1 cellular context compared by ENCODE assay signal in the genomic region with DNA sequence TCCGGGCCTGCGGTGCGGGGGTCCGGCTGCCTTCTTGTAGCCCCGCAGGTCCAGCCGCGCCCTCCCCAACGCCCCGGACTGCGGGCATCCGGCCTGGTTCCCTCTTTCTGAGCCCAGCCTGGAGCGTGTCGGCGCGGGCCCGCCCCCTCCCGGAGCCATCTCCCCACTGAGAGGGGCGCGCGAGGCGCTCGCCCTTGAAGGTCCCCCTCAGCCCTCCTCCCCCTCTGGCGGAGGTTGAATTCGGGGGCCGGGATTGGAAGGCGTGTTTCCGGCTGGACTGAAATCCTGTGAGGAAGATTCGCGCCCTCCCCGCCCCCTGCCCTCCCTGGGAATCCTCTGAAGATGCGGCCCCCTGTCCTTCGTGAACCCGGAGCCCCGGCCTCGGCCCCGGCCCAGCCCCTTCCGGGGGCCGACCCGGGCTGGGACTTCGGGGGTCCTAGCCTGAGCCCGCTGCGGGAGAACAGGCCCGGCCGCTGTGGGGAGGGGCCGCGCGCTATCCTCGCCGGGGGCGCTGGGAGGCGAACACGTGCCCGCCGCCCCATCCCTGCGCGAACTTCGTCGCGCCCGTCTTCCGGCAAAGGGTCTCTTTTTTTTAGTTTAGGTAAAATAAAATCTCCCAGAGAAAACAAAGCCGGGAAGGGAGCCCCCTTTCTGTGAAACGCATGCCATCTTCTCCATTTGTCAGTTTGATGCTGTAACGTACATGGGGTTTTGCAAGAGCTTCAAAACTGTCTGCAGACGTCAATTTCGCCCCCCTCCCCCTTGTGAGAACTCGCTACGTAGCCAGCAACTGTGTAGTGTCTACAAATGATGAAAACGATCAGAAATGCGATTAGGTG.
TF ChIP-seq lines count a peak whose summit lies in the region.

No MANE protein-coding gene starts in this region.

TF ChIP-seq in GM12878, 131 proteins besides CTCF, POLR2A, EP300 and RAD21 (continued from another document and continues in another):
- TF ChIP-seq, protein P1, sequence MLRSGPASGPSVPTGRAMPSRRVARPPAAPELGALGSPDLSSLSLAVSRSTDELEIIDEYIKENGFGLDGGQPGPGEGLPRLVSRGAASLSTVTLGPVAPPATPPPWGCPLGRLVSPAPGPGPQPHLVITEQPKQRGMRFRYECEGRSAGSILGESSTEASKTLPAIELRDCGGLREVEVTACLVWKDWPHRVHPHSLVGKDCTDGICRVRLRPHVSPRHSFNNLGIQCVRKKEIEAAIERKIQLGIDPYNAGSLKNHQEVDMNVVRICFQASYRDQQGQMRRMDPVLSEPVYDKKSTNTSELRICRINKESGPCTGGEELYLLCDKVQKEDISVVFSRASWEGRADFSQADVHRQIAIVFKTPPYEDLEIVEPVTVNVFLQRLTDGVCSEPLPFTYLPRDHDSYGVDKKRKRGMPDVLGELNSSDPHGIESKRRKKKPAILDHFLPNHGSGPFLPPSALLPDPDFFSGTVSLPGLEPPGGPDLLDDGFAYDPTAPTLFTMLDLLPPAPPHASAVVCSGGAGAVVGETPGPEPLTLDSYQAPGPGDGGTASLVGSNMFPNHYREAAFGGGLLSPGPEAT (IDR thresholded peaks at IDR 0.05; ENCODE audit: low read depth), result no peak
- TF ChIP-seq SREBF1 (IDR thresholded peaks at IDR 0.05; ENCODE audit: low read length), result no peak
- TF ChIP-seq, protein P2, sequence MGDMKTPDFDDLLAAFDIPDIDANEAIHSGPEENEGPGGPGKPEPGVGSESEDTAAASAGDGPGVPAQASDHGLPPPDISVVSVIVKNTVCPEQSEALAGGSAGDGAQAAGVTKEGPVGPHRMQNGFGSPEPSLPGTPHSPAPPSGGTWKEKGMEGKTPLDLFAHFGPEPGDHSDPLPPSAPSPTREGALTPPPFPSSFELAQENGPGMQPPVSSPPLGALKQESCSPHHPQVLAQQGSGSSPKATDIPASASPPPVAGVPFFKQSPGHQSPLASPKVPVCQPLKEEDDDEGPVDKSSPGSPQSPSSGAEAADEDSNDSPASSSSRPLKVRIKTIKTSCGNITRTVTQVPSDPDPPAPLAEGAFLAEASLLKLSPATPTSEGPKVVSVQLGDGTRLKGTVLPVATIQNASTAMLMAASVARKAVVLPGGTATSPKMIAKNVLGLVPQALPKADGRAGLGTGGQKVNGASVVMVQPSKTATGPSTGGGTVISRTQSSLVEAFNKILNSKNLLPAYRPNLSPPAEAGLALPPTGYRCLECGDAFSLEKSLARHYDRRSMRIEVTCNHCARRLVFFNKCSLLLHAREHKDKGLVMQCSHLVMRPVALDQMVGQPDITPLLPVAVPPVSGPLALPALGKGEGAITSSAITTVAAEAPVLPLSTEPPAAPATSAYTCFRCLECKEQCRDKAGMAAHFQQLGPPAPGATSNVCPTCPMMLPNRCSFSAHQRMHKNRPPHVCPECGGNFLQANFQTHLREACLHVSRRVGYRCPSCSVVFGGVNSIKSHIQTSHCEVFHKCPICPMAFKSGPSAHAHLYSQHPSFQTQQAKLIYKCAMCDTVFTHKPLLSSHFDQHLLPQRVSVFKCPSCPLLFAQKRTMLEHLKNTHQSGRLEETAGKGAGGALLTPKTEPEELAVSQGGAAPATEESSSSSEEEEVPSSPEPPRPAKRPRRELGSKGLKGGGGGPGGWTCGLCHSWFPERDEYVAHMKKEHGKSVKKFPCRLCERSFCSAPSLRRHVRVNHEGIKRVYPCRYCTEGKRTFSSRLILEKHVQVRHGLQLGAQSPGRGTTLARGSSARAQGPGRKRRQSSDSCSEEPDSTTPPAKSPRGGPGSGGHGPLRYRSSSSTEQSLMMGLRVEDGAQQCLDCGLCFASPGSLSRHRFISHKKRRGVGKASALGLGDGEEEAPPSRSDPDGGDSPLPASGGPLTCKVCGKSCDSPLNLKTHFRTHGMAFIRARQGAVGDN (IDR thresholded peaks at IDR 0.05), result peak; percentile 60; the same call in 1 of the 2 replicates
- no peak for TF ChIP-seq RAD51 (IDR thresholded peaks at IDR 0.05)
- TF ChIP-seq ZNF217 (IDR thresholded peaks at IDR 0.05), result no peak
- no peak for TF ChIP-seq ESRRA (IDR thresholded peaks at IDR 0.05; ENCODE audit: low read length)
- TF ChIP-seq, protein P3, sequence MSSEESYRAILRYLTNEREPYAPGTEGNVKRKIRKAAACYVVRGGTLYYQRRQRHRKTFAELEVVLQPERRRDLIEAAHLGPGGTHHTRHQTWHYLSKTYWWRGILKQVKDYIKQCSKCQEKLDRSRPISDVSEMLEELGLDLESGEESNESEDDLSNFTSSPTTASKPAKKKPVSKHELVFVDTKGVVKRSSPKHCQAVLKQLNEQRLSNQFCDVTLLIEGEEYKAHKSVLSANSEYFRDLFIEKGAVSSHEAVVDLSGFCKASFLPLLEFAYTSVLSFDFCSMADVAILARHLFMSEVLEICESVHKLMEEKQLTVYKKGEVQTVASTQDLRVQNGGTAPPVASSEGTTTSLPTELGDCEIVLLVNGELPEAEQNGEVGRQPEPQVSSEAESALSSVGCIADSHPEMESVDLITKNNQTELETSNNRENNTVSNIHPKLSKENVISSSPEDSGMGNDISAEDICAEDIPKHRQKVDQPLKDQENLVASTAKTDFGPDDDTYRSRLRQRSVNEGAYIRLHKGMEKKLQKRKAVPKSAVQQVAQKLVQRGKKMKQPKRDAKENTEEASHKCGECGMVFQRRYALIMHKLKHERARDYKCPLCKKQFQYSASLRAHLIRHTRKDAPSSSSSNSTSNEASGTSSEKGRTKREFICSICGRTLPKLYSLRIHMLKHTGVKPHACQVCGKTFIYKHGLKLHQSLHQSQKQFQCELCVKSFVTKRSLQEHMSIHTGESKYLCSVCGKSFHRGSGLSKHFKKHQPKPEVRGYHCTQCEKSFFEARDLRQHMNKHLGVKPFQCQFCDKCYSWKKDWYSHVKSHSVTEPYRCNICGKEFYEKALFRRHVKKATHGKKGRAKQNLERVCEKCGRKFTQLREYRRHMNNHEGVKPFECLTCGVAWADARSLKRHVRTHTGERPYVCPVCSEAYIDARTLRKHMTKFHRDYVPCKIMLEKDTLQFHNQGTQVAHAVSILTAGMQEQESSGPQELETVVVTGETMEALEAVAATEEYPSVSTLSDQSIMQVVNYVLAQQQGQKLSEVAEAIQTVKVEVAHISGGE (CRISPR knock-in tag; IDR thresholded peaks at IDR 0.05), result no peak
- TF ChIP-seq, protein P4, sequence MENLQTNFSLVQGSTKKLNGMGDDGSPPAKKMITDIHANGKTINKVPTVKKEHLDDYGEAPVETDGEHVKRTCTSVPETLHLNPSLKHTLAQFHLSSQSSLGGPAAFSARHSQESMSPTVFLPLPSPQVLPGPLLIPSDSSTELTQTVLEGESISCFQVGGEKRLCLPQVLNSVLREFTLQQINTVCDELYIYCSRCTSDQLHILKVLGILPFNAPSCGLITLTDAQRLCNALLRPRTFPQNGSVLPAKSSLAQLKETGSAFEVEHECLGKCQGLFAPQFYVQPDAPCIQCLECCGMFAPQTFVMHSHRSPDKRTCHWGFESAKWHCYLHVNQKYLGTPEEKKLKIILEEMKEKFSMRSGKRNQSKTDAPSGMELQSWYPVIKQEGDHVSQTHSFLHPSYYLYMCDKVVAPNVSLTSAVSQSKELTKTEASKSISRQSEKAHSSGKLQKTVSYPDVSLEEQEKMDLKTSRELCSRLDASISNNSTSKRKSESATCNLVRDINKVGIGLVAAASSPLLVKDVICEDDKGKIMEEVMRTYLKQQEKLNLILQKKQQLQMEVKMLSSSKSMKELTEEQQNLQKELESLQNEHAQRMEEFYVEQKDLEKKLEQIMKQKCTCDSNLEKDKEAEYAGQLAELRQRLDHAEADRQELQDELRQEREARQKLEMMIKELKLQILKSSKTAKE (IDR thresholded peaks at IDR 0.05; ENCODE audit: low read depth, poor library complexity, severe bottlenecking), result peak; percentile 73
- no peak for TF ChIP-seq RCOR1 (conservative IDR thresholded peaks at IDR 0.05; ENCODE audit: low read depth, low read length)
- no peak for TF ChIP-seq YBX1 (IDR thresholded peaks at IDR 0.05)
- TF ChIP-seq, protein P5, sequence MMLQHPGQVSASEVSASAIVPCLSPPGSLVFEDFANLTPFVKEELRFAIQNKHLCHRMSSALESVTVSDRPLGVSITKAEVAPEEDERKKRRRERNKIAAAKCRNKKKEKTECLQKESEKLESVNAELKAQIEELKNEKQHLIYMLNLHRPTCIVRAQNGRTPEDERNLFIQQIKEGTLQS (IDR thresholded peaks at IDR 0.05; ENCODE audit: borderline replicate concordance, extremely low read depth, low read depth, low read length), result no peak
- no peak; the same call in 1 of the 2 replicates for TF ChIP-seq LARP7 (IDR thresholded peaks at IDR 0.05)
- no peak for TF ChIP-seq SMARCA5 (IDR thresholded peaks at IDR 0.05)
- no peak for TF ChIP-seq CBX5 (IDR thresholded peaks at IDR 0.05; ENCODE audit: low read depth)
- TF ChIP-seq DPF2 (IDR thresholded peaks at IDR 0.05), result peak; percentile 55
- no peak for TF ChIP-seq ZBED1 (IDR thresholded peaks at IDR 0.05; ENCODE audit: borderline replicate concordance)
- TF ChIP-seq IKZF2 (IDR thresholded peaks at IDR 0.05), result peak in 1 of 2 experiments; percentile 15; a peak in 2 of 4 replicates
- peak; percentile 94 for TF ChIP-seq GATAD2B (conservative IDR thresholded peaks at IDR 0.05; ENCODE audit: low read depth)
- 0 out of 2 replicates have a peak, but pooled peaks have one; percentile 43 for TF ChIP-seq RBBP5 (conservative IDR thresholded peaks at IDR 0.05)
- TF ChIP-seq, protein P6, sequence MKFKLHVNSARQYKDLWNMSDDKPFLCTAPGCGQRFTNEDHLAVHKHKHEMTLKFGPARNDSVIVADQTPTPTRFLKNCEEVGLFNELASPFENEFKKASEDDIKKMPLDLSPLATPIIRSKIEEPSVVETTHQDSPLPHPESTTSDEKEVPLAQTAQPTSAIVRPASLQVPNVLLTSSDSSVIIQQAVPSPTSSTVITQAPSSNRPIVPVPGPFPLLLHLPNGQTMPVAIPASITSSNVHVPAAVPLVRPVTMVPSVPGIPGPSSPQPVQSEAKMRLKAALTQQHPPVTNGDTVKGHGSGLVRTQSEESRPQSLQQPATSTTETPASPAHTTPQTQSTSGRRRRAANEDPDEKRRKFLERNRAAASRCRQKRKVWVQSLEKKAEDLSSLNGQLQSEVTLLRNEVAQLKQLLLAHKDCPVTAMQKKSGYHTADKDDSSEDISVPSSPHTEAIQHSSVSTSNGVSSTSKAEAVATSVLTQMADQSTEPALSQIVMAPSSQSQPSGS (IDR thresholded peaks at IDR 0.05; ENCODE audit: low read length), result peak; percentile 44; the same call in 1 of the 2 replicates
- TF ChIP-seq, protein P7, sequence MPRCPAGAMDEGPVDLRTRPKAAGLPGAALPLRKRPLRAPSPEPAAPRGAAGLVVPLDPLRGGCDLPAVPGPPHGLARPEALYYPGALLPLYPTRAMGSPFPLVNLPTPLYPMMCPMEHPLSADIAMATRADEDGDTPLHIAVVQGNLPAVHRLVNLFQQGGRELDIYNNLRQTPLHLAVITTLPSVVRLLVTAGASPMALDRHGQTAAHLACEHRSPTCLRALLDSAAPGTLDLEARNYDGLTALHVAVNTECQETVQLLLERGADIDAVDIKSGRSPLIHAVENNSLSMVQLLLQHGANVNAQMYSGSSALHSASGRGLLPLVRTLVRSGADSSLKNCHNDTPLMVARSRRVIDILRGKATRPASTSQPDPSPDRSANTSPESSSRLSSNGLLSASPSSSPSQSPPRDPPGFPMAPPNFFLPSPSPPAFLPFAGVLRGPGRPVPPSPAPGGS (IDR thresholded peaks at IDR 0.05; ENCODE audit: borderline replicate concordance, insufficient read depth, low read depth, low read length, poor library complexity, severe bottlenecking), result no peak
- TF ChIP-seq POLR2AphosphoS5 (IDR thresholded peaks at IDR 0.05; ENCODE audit: low read length), result peak; percentile 67
- TF ChIP-seq YY1 (IDR thresholded peaks at IDR 0.05; ENCODE audit: low read depth, low read length), result peak; percentile 7; the same call in 1 of the 2 replicates
- TF ChIP-seq ZNF622 (IDR thresholded peaks at IDR 0.05), result no peak
- no peak for TF ChIP-seq RELA (IDR thresholded peaks at IDR 0.05; ENCODE audit: borderline replicate concordance, partially characterized antibody)
- no peak for TF ChIP-seq CBX3 (IDR thresholded peaks at IDR 0.05; ENCODE audit: borderline replicate concordance, low read depth)
- peak; percentile 33; the same call in 1 of the 2 replicates for TF ChIP-seq SMC3 (IDR thresholded peaks at IDR 0.05; ENCODE audit: borderline replicate concordance, low read length)
- TF ChIP-seq BACH1 (IDR thresholded peaks at IDR 0.05; ENCODE audit: borderline replicate concordance), result no peak; the same call in 1 of the 2 replicates
- TF ChIP-seq ZNF207 (IDR thresholded peaks at IDR 0.05; ENCODE audit: borderline replicate concordance), result no peak
- TF ChIP-seq MTA3 (IDR thresholded peaks at IDR 0.05; ENCODE audit: borderline replicate concordance, low read length), result no peak
- no peak for TF ChIP-seq ASH2L (IDR thresholded peaks at IDR 0.05; ENCODE audit: borderline replicate concordance, low read depth)
- no peak for TF ChIP-seq TCF12 (IDR thresholded peaks at IDR 0.05; ENCODE audit: low read depth, low read length)
- no peak for TF ChIP-seq HDAC2 (IDR thresholded peaks at IDR 0.05)
- TF ChIP-seq ZZZ3 (IDR thresholded peaks at IDR 0.05; ENCODE audit: control insufficient read depth, insufficient read length, low read depth), result no peak
- TF ChIP-seq MXI1 (IDR thresholded peaks at IDR 0.05; ENCODE audit: low read depth, low read length), result peak; percentile 75
- TF ChIP-seq RB1 (IDR thresholded peaks at IDR 0.05; ENCODE audit: borderline replicate concordance), result no peak
- no peak for TF ChIP-seq MYB (IDR thresholded peaks at IDR 0.05; ENCODE audit: borderline replicate concordance, low read depth, low read length)
- TF ChIP-seq BMI1 (IDR thresholded peaks at IDR 0.05; ENCODE audit: borderline replicate concordance), result no peak
- TF ChIP-seq SUPT20H (IDR thresholded peaks at IDR 0.05; ENCODE audit: borderline replicate concordance, control insufficient read depth, low read depth, low read length), result no peak
- TF ChIP-seq PAX5 (IDR thresholded peaks at IDR 0.05; ENCODE audit: borderline replicate concordance, low read depth, low read length), result no peak
- TF ChIP-seq, protein P8, sequence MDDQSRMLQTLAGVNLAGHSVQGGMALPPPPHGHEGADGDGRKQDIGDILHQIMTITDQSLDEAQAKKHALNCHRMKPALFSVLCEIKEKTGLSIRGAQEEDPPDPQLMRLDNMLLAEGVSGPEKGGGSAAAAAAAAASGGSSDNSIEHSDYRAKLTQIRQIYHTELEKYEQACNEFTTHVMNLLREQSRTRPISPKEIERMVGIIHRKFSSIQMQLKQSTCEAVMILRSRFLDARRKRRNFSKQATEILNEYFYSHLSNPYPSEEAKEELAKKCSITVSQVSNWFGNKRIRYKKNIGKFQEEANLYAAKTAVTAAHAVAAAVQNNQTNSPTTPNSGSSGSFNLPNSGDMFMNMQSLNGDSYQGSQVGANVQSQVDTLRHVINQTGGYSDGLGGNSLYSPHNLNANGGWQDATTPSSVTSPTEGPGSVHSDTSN (IDR thresholded peaks at IDR 0.05; ENCODE audit: insufficient replicate concordance, low read depth, low read length), result no peak
- no peak for TF ChIP-seq SRF (IDR thresholded peaks at IDR 0.05; ENCODE audit: low read depth in 2 of 2, low read length in 2 of 2)
- TF ChIP-seq HDGF (IDR thresholded peaks at IDR 0.05), result no peak
- TF ChIP-seq KLF5 (IDR thresholded peaks at IDR 0.05; ENCODE audit: partially characterized antibody), result no peak
- TF ChIP-seq, protein P9, sequence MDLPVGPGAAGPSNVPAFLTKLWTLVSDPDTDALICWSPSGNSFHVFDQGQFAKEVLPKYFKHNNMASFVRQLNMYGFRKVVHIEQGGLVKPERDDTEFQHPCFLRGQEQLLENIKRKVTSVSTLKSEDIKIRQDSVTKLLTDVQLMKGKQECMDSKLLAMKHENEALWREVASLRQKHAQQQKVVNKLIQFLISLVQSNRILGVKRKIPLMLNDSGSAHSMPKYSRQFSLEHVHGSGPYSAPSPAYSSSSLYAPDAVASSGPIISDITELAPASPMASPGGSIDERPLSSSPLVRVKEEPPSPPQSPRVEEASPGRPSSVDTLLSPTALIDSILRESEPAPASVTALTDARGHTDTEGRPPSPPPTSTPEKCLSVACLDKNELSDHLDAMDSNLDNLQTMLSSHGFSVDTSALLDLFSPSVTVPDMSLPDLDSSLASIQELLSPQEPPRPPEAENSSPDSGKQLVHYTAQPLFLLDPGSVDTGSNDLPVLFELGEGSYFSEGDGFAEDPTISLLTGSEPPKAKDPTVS (IDR thresholded peaks at IDR 0.05; ENCODE audit: low read depth, low read length), result no peak
